Comparison of ENCODE assay signal across 17 cellular contexts in genomic region chr1:230413061-230413460, GRCh38.
"Had no signal": no experiment of that assay in that cellular context is flagged by ENCODE, and none has a peak within 500 bp of the region (broad histone marks: within the 10 kb centered on the region; RNA-seq: fewer than 3 reads in every experiment).

No MANE protein-coding gene starts in this region.

- DNase-seq: colonic mucosa; cortex of kidney; dermis blood vessel endothelial cell; dorsolateral prefrontal cortex; effector CD4-positive, alpha-beta T cell; effector CD8-positive, alpha-beta T cell; effector memory CD4-positive, alpha-beta T cell; effector memory CD8-positive, alpha-beta T cell; erythroblast; esophagus squamous epithelium; foreskin fibroblast; foreskin keratinocyte; foreskin melanocyte; gastrocnemius medialis; glutamatergic neuron; heart left ventricle; heart right ventricle had no signal
